12 cellular contexts compared by ENCODE assay signal in genomic region chr7:17370901-17371550, GRCh38.
A peak's percentile ranks its signal among the peaks of the same experiment; 100 is the strongest.
DNase-seq lines count a peak whose midpoint lies in the region; ATAC-seq and TF ChIP-seq lines count a peak whose summit lies in the region.
"Had no signal": no experiment of that assay in that cellular context is flagged by ENCODE, and none has a peak within 500 bp of the region (broad histone marks: within the 10 kb centered on the region; RNA-seq: fewer than 3 reads in every experiment).

No MANE protein-coding gene starts in this region.

- H3K36me3 ChIP-seq in A673 (ENCODE audit: insufficient read depth, low read length, poor library complexity, severe bottlenecking) (no peaks in the 10 kb centered on the region), IMR-90 (ENCODE audit: control insufficient read depth, insufficient read depth, low read length) (no peaks in the 10 kb centered on the region), mesenchymal stem cell (ENCODE audit: control insufficient read depth in 1 of 2, insufficient read depth in 2 of 2, low read depth in 1 of 2, low read length in 2 of 2) (no peaks in the 10 kb centered on the region), body of pancreas (replicated peaks in 1 of 2; ENCODE audit: insufficient read depth in 1 of 2, low read depth in 2 of 2) (no peaks in the 10 kb centered on the region)

- no peak overlapping the region for H3K4me3 Mint-ChIP-seq in T-cell
- H3K4me3 Mint-ChIP-seq: activated CD4-positive, alpha-beta T cell treated with anti-CD3 and anti-CD28 coated beads, Interleukin-2, amount 10 ng/mL, durations not matched to agents 24 days and 14 days; dendritic cell treated with granulocyte-macrophage colony-stimulating factor and Interleukin-4, amounts not matched to agents 40 ng/mL and 50 ng/mL, for 4 days had no signal

- H3K18ac ChIP-seq in IMR-90 (ENCODE audit: low read depth, low read length) (peak overlapping the region; percentile 99), mesenchymal stem cell (ENCODE audit: low read depth in 1 of 2, low read length in 2 of 2) (peak overlapping the region; percentile 78 to 93)

- H4K91ac ChIP-seq in IMR-90 (ENCODE audit: insufficient read depth, low read depth, low read length), result peak overlapping the region; percentile 98
- H4K91ac ChIP-seq in mesenchymal stem cell (ENCODE audit: low read length), result no peak overlapping the region

- H3K27ac Mint-ChIP-seq in T-cell, result no peak overlapping the region
- H3K27ac Mint-ChIP-seq: activated CD4-positive, alpha-beta T cell treated with anti-CD3 and anti-CD28 coated beads, Interleukin-2, amount 10 ng/mL, durations not matched to agents 24 days and 14 days had no signal

- H2BK120ac ChIP-seq in IMR-90 (ENCODE audit: low read depth, low read length) (peak overlapping the region; percentile 99), mesenchymal stem cell (ENCODE audit: low read depth, low read length) (peak overlapping the region; percentile 50)

- H2BK5ac ChIP-seq in IMR-90 (ENCODE audit: low read depth, low read length, poor library complexity, severe bottlenecking), result peak overlapping the region; percentile 99
- peak overlapping the region; percentile 2 for H2BK5ac ChIP-seq in mesenchymal stem cell (ENCODE audit: low read depth, low read length, poor library complexity, severe bottlenecking)

- H2AK5ac ChIP-seq in IMR-90 (ENCODE audit: low read depth, low read length) (peak overlapping the region; percentile 90), mesenchymal stem cell (ENCODE audit: low read length, severe bottlenecking) (peak overlapping the region; percentile 10)

- no peaks in the 10 kb centered on the region for H3K9me3 ChIP-seq in A673 (ENCODE audit: low read depth, low read length, poor library complexity, severe bottlenecking)
- H3K9me3 ChIP-seq in IMR-90 (ENCODE audit: control insufficient read depth, insufficient read depth, low read length), result no peaks in the 10 kb centered on the region
- H3K9me3 ChIP-seq in mesenchymal stem cell (ENCODE audit: control insufficient read depth, low read length), result no peaks in the 10 kb centered on the region
- H3K9me3 ChIP-seq in body of pancreas, result no peaks in the 10 kb centered on the region

- no peak for TF ChIP-seq RAD21 in IMR-90 (IDR thresholded peaks at IDR 0.05; ENCODE audit: low read length)

- peak; percentile 2; the same call in 1 of the 2 replicates for ATAC-seq in IMR-90 (ENCODE audit: low read depth)
- no peak for ATAC-seq in T-cell (replicated peaks in 1 of 4)
- ATAC-seq in HG03571 (IDR thresholded peaks at IDR 0.05; ENCODE audit: unreplicated experiment), result no peak
- no peak for ATAC-seq in body of pancreas

- no CpG with 5 or more reads among the region's 3 CpGs for WGBS in IMR-90 (ENCODE audit: extremely low coverage in 2 of 2, insufficient read length in 1 of 2), 2 experiments
- 34% methylated on average over 2 of the region's 3 CpGs for WGBS in mesenchymal stem cell
- WGBS in body of pancreas, 2 donors, result 89 to 98% methylated on average over 3 of the region's 3 CpGs

- TF ChIP-seq POLR2A in IMR-90 (IDR thresholded peaks at IDR 0.05; ENCODE audit: low read depth, low read length) (no peak), body of pancreas (IDR thresholded peaks at IDR 0.05) (no peak)

- H2AFZ ChIP-seq in IMR-90 (replicated peaks; ENCODE audit: low read length, poor library complexity) (peak overlapping the region; percentile 72), mesenchymal stem cell (ENCODE audit: low read depth, low read length) (no peak overlapping the region)

- H3K27ac ChIP-seq in A673 (ENCODE audit: low read depth, low read length, poor library complexity, severe bottlenecking) (no peak overlapping the region), IMR-90 (ENCODE audit: insufficient read depth, low read length) (peak overlapping the region; percentile 99), mesenchymal stem cell (ENCODE audit: low read length, poor library complexity, severe bottlenecking) (peak overlapping the region; percentile 81), body of pancreas (no peak overlapping the region)

- H2BK20ac ChIP-seq in IMR-90 (ENCODE audit: low read depth, low read length), result peak overlapping the region; percentile 97

- H2BK12ac ChIP-seq in mesenchymal stem cell (ENCODE audit: low read length in 2 of 2), result peak overlapping the region in 1 of 2 experiments; percentile 83

- peaks cover 17% of the 10 kb centered on the region for H3K9me1 ChIP-seq in IMR-90 (ENCODE audit: insufficient read depth, low read length)

- intact Hi-C loops in A673 (cut with micrococcal nuclease; ENCODE audit: unreplicated experiment) (no loop called here), IMR-90 (cut with micrococcal nuclease) (loop anchor here (10.0 kb wide), 1 partner anchor 1034 kb away; no protein-coding TSS in a partner anchor), posterior vena cava (cut with DNase I) (no loop called here), body of pancreas (cut with DNase I) (no loop called here)

- H3K14ac ChIP-seq in IMR-90 (replicated peaks; ENCODE audit: low read depth, low read length) (peak overlapping the region; percentile 96), mesenchymal stem cell (ENCODE audit: low read length in 2 of 2) (no peak overlapping the region)

- peaks cover 28% of the 10 kb centered on the region for H3K4me1 ChIP-seq in A673 (ENCODE audit: insufficient read depth, low read length, poor library complexity, severe bottlenecking)
- peaks cover 27% of the 10 kb centered on the region for H3K4me1 ChIP-seq in IMR-90 (ENCODE audit: control insufficient read depth, insufficient read depth, low read length)
- peaks cover 18% of the 10 kb centered on the region for H3K4me1 ChIP-seq in mesenchymal stem cell (ENCODE audit: control insufficient read depth, insufficient read depth, low read depth, low read length)
- peaks cover 13% of the 10 kb centered on the region for H3K4me1 ChIP-seq in body of pancreas

- H3K36me3 Mint-ChIP-seq in T-cell, result no peaks in the 10 kb centered on the region

- peak overlapping the region; percentile 99 for H4K5ac ChIP-seq in IMR-90 (ENCODE audit: low read depth, low read length)

- H3K23ac ChIP-seq in IMR-90 (ENCODE audit: low read depth, low read length) (peak overlapping the region; percentile 96), mesenchymal stem cell (ENCODE audit: low read length in 2 of 2) (no peak overlapping the region)

- H3K9me3 Mint-ChIP-seq in T-cell, result no peaks in the 10 kb centered on the region
- H3K9me3 Mint-ChIP-seq: activated CD4-positive, alpha-beta T cell treated with anti-CD3 and anti-CD28 coated beads, Interleukin-2, amount 10 ng/mL, durations not matched to agents 24 days and 14 days; dendritic cell treated with granulocyte-macrophage colony-stimulating factor and Interleukin-4, amounts not matched to agents 40 ng/mL and 50 ng/mL, for 4 days had no signal

- POLR2A ChIA-PET in A673 (lab: Charles Lee; ENCODE audit: low non-redundant PET) (no interaction called here), IMR-90 (lab: Charles Lee; ENCODE audit: unreplicated experiment) (interaction anchor here (0.6 kb wide), 1 partner anchor 12 kb away, joined by 8 read pairs; no protein-coding TSS in a partner anchor), T-cell (lab: Charles Lee) (no interaction called here)

- no peak for TF ChIP-seq CTCF in A673 (conservative IDR thresholded peaks at IDR 0.05; ENCODE audit: low read depth, low read length)
- no peak for TF ChIP-seq CTCF in IMR-90 (conservative IDR thresholded peaks at IDR 0.05; ENCODE audit: low read depth, low read length)
- TF ChIP-seq CTCF in astrocyte of the spinal cord (IDR thresholded peaks at IDR 0.05; ENCODE audit: low read depth, low read length), result no peak
- TF ChIP-seq CTCF in body of pancreas (IDR thresholded peaks at IDR 0.05), result no peak

- DNase-seq in A673 (ENCODE audit: low spot score), result peak; percentile 11
- DNase-seq in IMR-90, result peak; percentile 18
- DNase-seq in astrocyte of the spinal cord (ENCODE audit: low read depth, low spot score), result peak; percentile 65
- peak; percentile 48 for DNase-seq in mesenchymal stem cell
- DNase-seq in T-cell, result no peak
- DNase-seq in posterior vena cava (ENCODE audit: low spot score), result no peak
- DNase-seq in body of pancreas, result no peak
- DNase-seq: activated CD4-positive, alpha-beta T cell treated with anti-CD3 and anti-CD28 coated beads, Interleukin-2, amount 10 ng/mL, durations not matched to agents 24 days and 14 days; activated naive CD4-positive, alpha-beta T cell; NCI-H446 had no signal

- no peaks in the 10 kb centered on the region for H3K27me3 Mint-ChIP-seq in T-cell
- H3K27me3 Mint-ChIP-seq: activated CD4-positive, alpha-beta T cell treated with anti-CD3 and anti-CD28 coated beads, Interleukin-2, amount 10 ng/mL, durations not matched to agents 24 days and 14 days; dendritic cell treated with granulocyte-macrophage colony-stimulating factor and Interleukin-4, amounts not matched to agents 40 ng/mL and 50 ng/mL, for 4 days had no signal

- peak overlapping the region; percentile 90 for H3K4me2 ChIP-seq in IMR-90 (ENCODE audit: low read depth, low read length)
- H3K4me2 ChIP-seq in mesenchymal stem cell (ENCODE audit: low read length, poor library complexity, severe bottlenecking), result no peak overlapping the region

- in situ Hi-C loops in IMR-90 (cut with MboI; ENCODE audit: low sequenced_read_pairs) (no loop called here), astrocyte of the spinal cord (cut with HindIII; ENCODE audit: low sequenced_read_pairs) (no loop called here)

- peaks cover 0 to 5% of the 10 kb centered on the region in 2 experiments; a peak in 1 of 4 replicates for H3K79me1 ChIP-seq in IMR-90 (ENCODE audit: low read depth in 1 of 2, low read length in 2 of 2)
- H3K79me1 ChIP-seq in mesenchymal stem cell (replicated peaks; ENCODE audit: low read length, poor library complexity, severe bottlenecking), result peaks cover 5% of the 10 kb centered on the region

- H3K4me1 Mint-ChIP-seq in T-cell, result peaks cover 0 to 3% (median 2%) of the 10 kb centered on the region in 3 donors
- H3K4me1 Mint-ChIP-seq: activated CD4-positive, alpha-beta T cell treated with anti-CD3 and anti-CD28 coated beads, Interleukin-2, amount 10 ng/mL, durations not matched to agents 24 days and 14 days had no signal

- H3K27me3 ChIP-seq in A673 (replicated peaks; ENCODE audit: insufficient read depth, low read depth, low read length, poor library complexity) (no peaks in the 10 kb centered on the region), IMR-90 (ENCODE audit: control insufficient read depth, insufficient read depth, low read length) (no peaks in the 10 kb centered on the region), mesenchymal stem cell (ENCODE audit: control insufficient read depth in 1 of 2, insufficient read depth in 1 of 2, low read length in 2 of 2) (no peaks in the 10 kb centered on the region), body of pancreas (no peaks in the 10 kb centered on the region)

- H4K8ac ChIP-seq in IMR-90 (ENCODE audit: low read depth in 2 of 2, low read length in 2 of 2) (peak overlapping the region; percentile 12 to 99), mesenchymal stem cell (ENCODE audit: low read length) (peak overlapping the region; percentile 2)

- dilution Hi-C loops in IMR-90 (cut with HindIII; ENCODE audit: low sequenced_read_pairs, unreplicated experiment), result no loop called here

- H2BK15ac ChIP-seq in IMR-90 (ENCODE audit: low read depth, low read length) (peak overlapping the region; percentile 87; the same call in 2 of the 3 replicates), mesenchymal stem cell (ENCODE audit: low read depth, poor library complexity, severe bottlenecking) (no peak overlapping the region)

- peak overlapping the region; percentile 84 for H3K56ac ChIP-seq in IMR-90 (ENCODE audit: extremely low read depth, insufficient read depth, low read length)

- BruUV-seq in A673 (replicated peaks; lab: Mats Ljungman, UMichigan) (no TSS peak), IMR-90 (replicated peaks; lab: Mats Ljungman, UMichigan) (no TSS peak)

- CTCF ChIA-PET in A673 (lab: Charles Lee), result no interaction called here
- CTCF ChIA-PET in IMR-90 (lab: Yijun Ruan, JAX), result interaction anchor here (0.5 to 1.4 kb wide), 5 partner anchors 71 to 1028 kb away, joined by 3 to 11 read pairs (median 6); no protein-coding TSS in a partner anchor
- CTCF ChIA-PET in T-cell (lab: Charles Lee), result interaction anchor here in 1 of 2 donors (0.6 to 0.9 kb wide), 2 partner anchors 14 to 119 kb away, joined by 3 read pairs; no protein-coding TSS in a partner anchor

- H3K9ac ChIP-seq in IMR-90 (ENCODE audit: low read depth, low read length) (peak overlapping the region; percentile 43), mesenchymal stem cell (ENCODE audit: low read length) (peak overlapping the region; percentile 75)

- no peaks in the 10 kb centered on the region for H4K20me1 ChIP-seq in IMR-90 (ENCODE audit: insufficient read depth, low read length)

- H3K4me3 ChIP-seq in A673 (ENCODE audit: low read depth, low read length, poor library complexity, severe bottlenecking), result no peak overlapping the region
- H3K4me3 ChIP-seq in IMR-90 (ENCODE audit: insufficient read depth, low read depth, low read length), result no peak overlapping the region
- no peak overlapping the region for H3K4me3 ChIP-seq in astrocyte of the spinal cord (ENCODE audit: low read depth, low read length)
- H3K4me3 ChIP-seq in mesenchymal stem cell (ENCODE audit: insufficient read depth in 1 of 2, low read depth in 1 of 2, low read length in 2 of 2), result no peak overlapping the region
- no peak overlapping the region for H3K4me3 ChIP-seq in body of pancreas

- H3K4ac ChIP-seq in IMR-90 (ENCODE audit: low read depth, low read length) (peak overlapping the region; percentile 98), mesenchymal stem cell (ENCODE audit: low read depth in 1 of 2, low read length in 2 of 2) (peak overlapping the region in 1 of 2 experiments; percentile 93)

- H2AK9ac ChIP-seq in IMR-90 (replicated peaks; ENCODE audit: low read depth, low read length, poor library complexity), result peak overlapping the region; percentile 86

Comparison
In these comparisons a context has a peak if more than half of its experiments do, and no peak if none do; other contexts are left out.
1. DNase-seq: peak in A673 (single experiment), IMR-90 (single experiment), astrocyte of the spinal cord (single experiment) and mesenchymal stem cell (single experiment); none in T-cell (0 of 34), posterior vena cava (single experiment) and body of pancreas (0 of 4).
2. H3K27ac ChIP-seq: peak in IMR-90 (single experiment) and mesenchymal stem cell (single experiment); none in A673 (single experiment) and body of pancreas (0 of 4).